ENCODE assay signal across 1 cellular context in genomic region chr2:218830526-218831306, GRCh38.
A peak's percentile ranks its signal among the peaks of the same experiment; 100 is the strongest.
TF ChIP-seq lines count a peak whose summit lies in the region.

No MANE protein-coding gene starts in this region.

TF ChIP-seq in H1, 55 proteins besides CTCF, POLR2A, EP300 and RAD21:
- TF ChIP-seq KDM1A (IDR thresholded peaks at IDR 0.05; ENCODE audit: borderline replicate concordance, low read length) (peak; percentile 70; the same call in 1 of the 2 replicates), SP1 (IDR thresholded peaks at IDR 0.05; ENCODE audit: low read depth, low read length) (no peak), YY1 (IDR thresholded peaks at IDR 0.05; ENCODE audit: low read depth, low read length) (no peak), SUZ12 (IDR thresholded peaks at IDR 0.05; ENCODE audit: low read length) (no peak), JUN (IDR thresholded peaks at IDR 0.05; ENCODE audit: low read depth, low read length) (no peak), SIX5 (IDR thresholded peaks at IDR 0.05; ENCODE audit: low read depth, low read length) (no peak), HDAC2 (IDR thresholded peaks at IDR 0.05; ENCODE audit: borderline replicate concordance in 1 of 2, low read depth in 2 of 2, low read length in 2 of 2) (peak in 1 of 2 experiments; percentile 42; a peak in 1 of 4 replicates), RXRA (IDR thresholded peaks at IDR 0.05; ENCODE audit: insufficient read depth, low read depth, low read length) (no peak), EZH2 (IDR thresholded peaks at IDR 0.05; ENCODE audit: low read depth, low read length, severe bottlenecking) (no peak)
